ENCODE assay signal across 23 cellular contexts in the genomic region with DNA sequence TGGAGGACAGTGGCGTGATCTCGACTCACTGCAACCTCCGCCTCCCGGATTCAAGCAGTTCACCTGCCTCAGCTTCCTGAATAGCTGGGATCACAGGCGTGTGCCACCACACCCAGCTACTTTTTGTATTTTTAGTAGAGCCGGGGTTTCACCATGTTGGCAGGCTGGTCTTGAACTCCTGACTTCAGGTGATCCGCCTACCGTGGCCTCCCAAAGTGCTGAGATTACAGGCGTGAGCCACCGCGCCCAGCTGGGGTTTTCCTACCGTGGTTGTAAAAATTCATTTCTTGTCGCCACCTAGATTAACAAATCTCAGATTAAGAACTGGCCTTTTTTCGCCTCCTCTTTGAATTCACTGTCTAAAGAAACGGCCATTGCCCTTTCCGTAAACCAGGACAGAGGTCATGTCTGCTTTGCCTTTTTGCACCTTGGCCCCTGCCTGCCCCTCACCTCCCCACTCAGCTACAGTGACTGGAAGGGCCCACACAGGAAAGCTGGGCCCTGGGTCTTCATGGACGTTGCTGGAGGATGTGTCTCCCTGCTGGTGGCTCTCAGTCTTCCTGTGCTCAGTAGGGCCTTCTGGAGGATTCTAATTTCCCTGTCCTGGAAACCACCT. TPM values are rescaled to one million over a fixed set of nuclear protein-coding genes. Genes with fewer than 3 reads are reported as not detected.
A peak's percentile ranks its signal among the peaks of the same experiment; 100 is the strongest.
DNase-seq lines count a peak whose midpoint lies in the region; ATAC-seq and TF ChIP-seq lines count a peak whose summit lies in the region.
"Had no signal": no experiment of that assay in that cellular context is flagged by ENCODE, and none has a peak within 500 bp of the region (broad histone marks: within the 10 kb centered on the region; RNA-seq: fewer than 3 reads in every experiment).

No MANE protein-coding gene starts in this region.

- no peak for DNase-seq in natural killer cell
- DNase-seq in natural killer cell treated with Interleukin-12 subunit alpha and Interleukin-12 subunit beta and Interleukin-15 and Interleukin-18, amount 100 ng/mL, for 72 hours (ENCODE audit: low spot score), result no peak
- no peak for DNase-seq in colonic mucosa
- peak in 1 of 3 donors; percentile 65 for DNase-seq in right lobe of liver
- peak; percentile 27 for DNase-seq in transverse colon
- DNase-seq in caudate nucleus (lab: John Stamatoyannopoulos, UW), result no peak
- no peak for DNase-seq in aorta
- DNase-seq: activated CD4-positive, alpha-beta T cell treated with anti-CD3 and anti-CD28 coated beads for 1 hour; activated gamma-delta T cell treated with Interleukin-2 at 50 U/mL for 16 hours; midbrain; NCI-H1694; NCI-H774; psoas muscle; SHP77 treated with DMSO at 0.1 percent for 48 hours; stimulated activated CD4-positive, alpha-beta T cell treated with anti-CD3 and anti-CD28 coated beads, Interleukin-4, amount 100 ng/mL, for 1 hour; stimulated activated naive CD4-positive, alpha-beta T cell; SW 1271 had no signal

- H3K27me3 Mint-ChIP-seq in natural killer cell (ENCODE audit: low read depth in 2 of 2), result no peaks in the 10 kb centered on the region
- no peaks in the 10 kb centered on the region for H3K27me3 Mint-ChIP-seq in natural killer cell treated with Interleukin-12 subunit alpha and Interleukin-12 subunit beta and Interleukin-15 and Interleukin-18, amount 100 ng/mL, for 72 hours

- H3K36me3 ChIP-seq in colonic mucosa (no peaks in the 10 kb centered on the region), right lobe of liver (no peaks in the 10 kb centered on the region), transverse colon (no peaks in the 10 kb centered on the region), aorta (ENCODE audit: control insufficient read depth in 1 of 2, insufficient read depth in 2 of 2, low read length in 1 of 2) (no peaks in the 10 kb centered on the region)
- H3K36me3 ChIP-seq: adrenal gland, neural progenitor cell, thoracic aorta had no signal

- WGBS in right lobe of liver (ENCODE audit: insufficient coverage, low coverage, low lambda C conversion rate, missing lambda C conversion rate), result 35% methylated on average over 13 of the region's 17 CpGs
- 58 to 76% methylated on average over 7 to 17 of the region's 17 CpGs for WGBS in transverse colon (ENCODE audit: low coverage in 1 of 2), 2 donors
- 95 to 96% methylated on average over 17 of the region's 17 CpGs for WGBS in aorta, 2 donors

- H3K36me3 Mint-ChIP-seq in natural killer cell, result no peaks in the 10 kb centered on the region
- no peaks in the 10 kb centered on the region for H3K36me3 Mint-ChIP-seq in natural killer cell treated with Interleukin-12 subunit alpha and Interleukin-12 subunit beta and Interleukin-15 and Interleukin-18, amount 100 ng/mL, for 72 hours

- peaks cover 50 to 51% of the 10 kb centered on the region in 2 donors for H3K4me1 Mint-ChIP-seq in natural killer cell
- H3K4me1 Mint-ChIP-seq in natural killer cell treated with Interleukin-12 subunit alpha and Interleukin-12 subunit beta and Interleukin-15 and Interleukin-18, amount 100 ng/mL, for 72 hours (ENCODE audit: low read depth in 2 of 2), result peaks cover 15 to 27% of the 10 kb centered on the region in 2 donors

- TF ChIP-seq POLR2A in right lobe of liver (IDR thresholded peaks at IDR 0.05) (no peak), transverse colon (IDR thresholded peaks at IDR 0.05) (no peak)

- no peak overlapping the region for H3K4me3 ChIP-seq in colonic mucosa
- no peak overlapping the region for H3K4me3 ChIP-seq in right lobe of liver
- no peak overlapping the region for H3K4me3 ChIP-seq in transverse colon
- H3K4me3 ChIP-seq in aorta (ENCODE audit: low read length in 2 of 2), result no peak overlapping the region
- H3K4me3 ChIP-seq: adrenal gland, neural progenitor cell, psoas muscle, skin epidermis, thoracic aorta had no signal

- H3K27me3 ChIP-seq in colonic mucosa (no peaks in the 10 kb centered on the region), right lobe of liver (no peaks in the 10 kb centered on the region), transverse colon (no peaks in the 10 kb centered on the region), aorta (ENCODE audit: control insufficient read depth in 1 of 2, insufficient read depth in 2 of 2, low read length in 1 of 2) (no peaks in the 10 kb centered on the region)
- H3K27me3 ChIP-seq: adrenal gland, neural progenitor cell had no signal

- no peak overlapping the region for H3K9ac ChIP-seq in colonic mucosa (ENCODE audit: low read depth in 2 of 2, low read length in 2 of 2)
- H3K9ac ChIP-seq: neural progenitor cell had no signal

- no peaks in the 10 kb centered on the region for H3K9me3 ChIP-seq in colonic mucosa
- H3K9me3 ChIP-seq in right lobe of liver, result no peaks in the 10 kb centered on the region
- no peaks in the 10 kb centered on the region for H3K9me3 ChIP-seq in transverse colon
- H3K9me3 ChIP-seq in aorta (ENCODE audit: control insufficient read depth, low read length), result no peaks in the 10 kb centered on the region
- H3K9me3 ChIP-seq: adrenal gland, psoas muscle, thoracic aorta had no signal

- H3K4me3 Mint-ChIP-seq in natural killer cell, result peak overlapping the region; percentile 6
- H3K4me3 Mint-ChIP-seq in natural killer cell treated with Interleukin-12 subunit alpha and Interleukin-12 subunit beta and Interleukin-15 and Interleukin-18, amount 100 ng/mL, for 72 hours, result no peak overlapping the region
- H3K4me3 Mint-ChIP-seq: neural progenitor cell had no signal

- no peak for TF ChIP-seq CTCF in natural killer cell (IDR thresholded peaks at IDR 0.05)
- no peak for TF ChIP-seq CTCF in colonic mucosa (IDR thresholded peaks at IDR 0.05)
- TF ChIP-seq CTCF in right lobe of liver (IDR thresholded peaks at IDR 0.05), result no peak
- TF ChIP-seq CTCF in transverse colon (IDR thresholded peaks at IDR 0.05), result no peak

- peaks cover 0 to 3% of the 10 kb centered on the region in 2 donors for H3K9me3 Mint-ChIP-seq in natural killer cell
- H3K9me3 Mint-ChIP-seq in natural killer cell treated with Interleukin-12 subunit alpha and Interleukin-12 subunit beta and Interleukin-15 and Interleukin-18, amount 100 ng/mL, for 72 hours, result no peaks in the 10 kb centered on the region

- intact Hi-C loops in natural killer cell (cut with micrococcal nuclease) (no loop called here), colonic mucosa (cut with DNase I) (no loop called here), right lobe of liver (cut with DNase I) (no loop called here), transverse colon (cut with DNase I; ENCODE audit: low total_unique reads) (loop anchor here (2.0 kb wide), 1 partner anchor 28 kb away; no protein-coding TSS in a partner anchor), aorta (cut with DNase I) (no loop called here)

- peak overlapping the region; percentile 52 to 64 for H3K27ac Mint-ChIP-seq in natural killer cell
- peak overlapping the region in 1 of 2 donors; percentile 81 for H3K27ac Mint-ChIP-seq in natural killer cell treated with Interleukin-12 subunit alpha and Interleukin-12 subunit beta and Interleukin-15 and Interleukin-18, amount 100 ng/mL, for 72 hours
- H3K27ac Mint-ChIP-seq: neural progenitor cell had no signal

- H3K27ac ChIP-seq in colonic mucosa (peak overlapping the region; percentile 42), right lobe of liver (peak overlapping the region in 2 of 3 donors; percentile 59 to 68), transverse colon (peak overlapping the region in 3 of 4 donors; percentile 38 to 56 (median 53)), caudate nucleus (ENCODE audit: low read depth, low read length) (no peak overlapping the region), aorta (ENCODE audit: low read depth in 1 of 2, low read length in 2 of 2) (no peak overlapping the region)
- H3K27ac ChIP-seq: C4-2B, neural progenitor cell, psoas muscle, thoracic aorta had no signal

- ATAC-seq in natural killer cell (peak in 2 of 3 donors; percentile 14 to 24), right lobe of liver (peak; percentile 61 to 80 (median 70)), aorta (ENCODE audit: low FRiP score) (no peak), GM21528 (IDR thresholded peaks at IDR 0.05; ENCODE audit: low FRiP score, unreplicated experiment) (no peak)
- no peak for ATAC-seq in natural killer cell treated with Interleukin-12 subunit alpha and Interleukin-12 subunit beta and Interleukin-15 and Interleukin-18, amount 100 ng/mL, for 72 hours
- ATAC-seq: psoas muscle had no signal

- no peak for TF ChIP-seq EP300 in transverse colon (IDR thresholded peaks at IDR 0.05; ENCODE audit: low read depth)

- in situ Hi-C loops in transverse colon (cut with MboI; ENCODE audit: low pct_ligation_motif_present in 1 of 4, low pct_unique_long_range_greater_than_20kb in 1 of 4, low sequenced_read_pairs in 3 of 4), result no loop called here

- H3K4me1 ChIP-seq in colonic mucosa (peaks cover 8% of the 10 kb centered on the region), right lobe of liver (peaks cover 0 to 23% (median 10%) of the 10 kb centered on the region in 4 donors), transverse colon (peaks cover 0 to 71% (median 36%) of the 10 kb centered on the region in 4 donors), aorta (ENCODE audit: control insufficient read depth in 1 of 2, insufficient read depth in 2 of 2, low read length in 2 of 2) (no peaks in the 10 kb centered on the region)

RNA-seq across cellular contexts. Expression of a gene that starts 17.2 kb away (rescaled TPM):
- 10 to 100 TPM; 26.5 to 43.1 (median 26.6) TPM for total RNA-seq in natural killer cell
- 10 to 100 TPM; 26.6 to 32.6 TPM for total RNA-seq in natural killer cell treated with Interleukin-12 subunit alpha and Interleukin-12 subunit beta and Interleukin-15 and Interleukin-18, amount 100 ng/mL, for 72 hours
- total RNA-seq in colonic mucosa, result 10 to 100 TPM; 35.0 to 43.7 TPM
- 10 to 100 TPM in 1 of 6 experiments, 1 to 10 TPM in 5; 4.7 to 17.1 (median 7.4) TPM for total RNA-seq in right lobe of liver
- 10 to 100 TPM; 27.3 to 43.4 (median 35.6) TPM for total RNA-seq in transverse colon
- 10 to 100 TPM; 12.0 to 17.9 TPM for total RNA-seq in aorta
- polyA plus RNA-seq in aorta, result 1 to 10 TPM; 4.3 to 9.0 TPM

Comparison
In these comparisons a context has a peak if more than half of its experiments do, and no peak if none do; other contexts are left out.
1. ATAC-seq: peak in natural killer cell (2 of 3) and right lobe of liver (4 of 4); none in natural killer cell treated with Interleukin-12 subunit alpha and Interleukin-12 subunit beta and Interleukin-15 and Interleukin-18, amount 100 ng/mL, for 72 hours (0 of 2), aorta (single experiment) and GM21528 (single experiment).
2. H3K27ac ChIP-seq: peak in colonic mucosa (single experiment), right lobe of liver (2 of 3) and transverse colon (3 of 4); none in caudate nucleus (single experiment) and aorta (0 of 2).